26 cellular contexts compared by ENCODE assay signal in genomic region chr1:50553921-50554320, GRCh38.
"Had no signal": no experiment of that assay in that cellular context is flagged by ENCODE, and none has a peak within 500 bp of the region (broad histone marks: within the 10 kb centered on the region; RNA-seq: fewer than 3 reads in every experiment).

No MANE protein-coding gene starts in this region.

- DNase-seq: effector memory CD8-positive, alpha-beta T cell; glutamatergic neuron; immature natural killer cell; kidney; left cardiac atrium; left ventricle myocardium superior; mesenchymal stem cell; midbrain; nucleus accumbens; ovary; sigmoid colon; stimulated activated CD4-positive, alpha-beta T cell treated with anti-CD3 and anti-CD28 coated beads, Interleukin-12 subunit alpha, Interleukin-12 subunit beta, amount 100 ng/mL, for 4 hours; stimulated activated naive CD4-positive, alpha-beta T cell; stomach; substantia nigra; transverse colon had no signal

- H3K4me1 ChIP-seq: esophagus muscularis mucosa, gastroesophageal sphincter, neural progenitor cell, right atrium auricular region, sigmoid colon, stomach, transverse colon had no signal

- H3K27me3 ChIP-seq: esophagus muscularis mucosa, gastroesophageal sphincter, neural progenitor cell, ovary, right atrium auricular region, sigmoid colon, stomach, transverse colon had no signal

- H3K4me1 Mint-ChIP-seq: immature natural killer cell had no signal

- H3K27me3 Mint-ChIP-seq: dendritic cell treated with granulocyte-macrophage colony-stimulating factor and Interleukin-4, amounts not matched to agents 40 ng/mL and 50 ng/mL, for 4 days; effector memory CD8-positive, alpha-beta T cell; natural killer cell treated with Interleukin-12 subunit alpha and Interleukin-12 subunit beta and Interleukin-15 and Interleukin-18, amount 100 ng/mL, for 72 hours had no signal

- H3K4me2 ChIP-seq: neural progenitor cell had no signal

- H3K9ac ChIP-seq: neural progenitor cell had no signal

- FAIRE-seq: kidney had no signal

- H3K4me3 ChIP-seq: esophagus muscularis mucosa, gastroesophageal sphincter, lung, neural progenitor cell, ovary, right atrium auricular region, sigmoid colon, skin epidermis, stomach, thoracic aorta, transverse colon had no signal

- H2AFZ ChIP-seq: neural progenitor cell had no signal

- H3K9me3 ChIP-seq: esophagus muscularis mucosa, gastroesophageal sphincter, ovary, right atrium auricular region, sigmoid colon, stomach, thoracic aorta, transverse colon had no signal

- H3K4me3 Mint-ChIP-seq: dendritic cell treated with granulocyte-macrophage colony-stimulating factor and Interleukin-4, amounts not matched to agents 40 ng/mL and 50 ng/mL, for 4 days; effector memory CD8-positive, alpha-beta T cell; immature natural killer cell; natural killer cell treated with Interleukin-12 subunit alpha and Interleukin-12 subunit beta and Interleukin-15 and Interleukin-18, amount 100 ng/mL, for 72 hours; neural progenitor cell had no signal

- H3K36me3 Mint-ChIP-seq: natural killer cell treated with Interleukin-12 subunit alpha and Interleukin-12 subunit beta and Interleukin-15 and Interleukin-18, amount 100 ng/mL, for 72 hours; neural progenitor cell had no signal

- H3K27ac Mint-ChIP-seq: dendritic cell treated with granulocyte-macrophage colony-stimulating factor and Interleukin-4, amounts not matched to agents 40 ng/mL and 50 ng/mL, for 4 days; effector memory CD8-positive, alpha-beta T cell; immature natural killer cell; neural progenitor cell had no signal

- H3K36me3 ChIP-seq: esophagus muscularis mucosa, neural progenitor cell, ovary, right atrium auricular region, sigmoid colon, thoracic aorta, transverse colon had no signal

- H3K27ac ChIP-seq: epithelial cell of prostate, esophagus muscularis mucosa, gastroesophageal sphincter, neural progenitor cell, ovary, right atrium auricular region, sigmoid colon, skin epidermis, stomach, thoracic aorta, transverse colon had no signal

- ATAC-seq: effector memory CD8-positive, alpha-beta T cell; gastroesophageal sphincter; left cardiac atrium; left ventricle myocardium superior; natural killer cell treated with Interleukin-12 subunit alpha and Interleukin-12 subunit beta and Interleukin-15 and Interleukin-18, amount 100 ng/mL, for 72 hours had no signal
